ENCODE assay signal across 7 cellular contexts in the genomic region with DNA sequence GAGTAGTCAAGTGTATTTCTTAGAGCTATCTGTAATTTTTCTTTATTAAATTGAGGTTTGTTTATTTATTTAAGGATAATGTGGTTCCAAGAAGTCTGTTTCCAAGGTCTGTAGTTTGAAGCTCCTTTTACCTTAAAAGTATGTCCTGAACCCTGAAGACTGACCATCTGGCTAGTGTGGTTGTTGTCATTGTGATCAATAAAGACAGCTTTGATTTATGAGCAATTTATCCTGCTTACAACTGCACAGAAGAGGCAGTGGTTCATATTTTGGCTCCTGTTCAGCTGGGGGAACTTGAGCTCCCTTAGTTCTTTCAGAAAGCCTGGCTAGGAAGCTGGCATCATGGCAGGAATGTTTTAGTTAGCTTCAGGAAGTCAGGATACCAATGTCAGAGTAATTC.
A peak's percentile ranks its signal among the peaks of the same experiment; 100 is the strongest.
DNase-seq lines count a peak whose midpoint lies in the region; ATAC-seq and TF ChIP-seq lines count a peak whose summit lies in the region.

No MANE protein-coding gene starts in this region.

- DNase-seq in IMR-90, result peak; percentile 51
- DNase-seq in SK-MEL-5 (ENCODE audit: low read depth, low spot score), result peak; percentile 30
- peak; percentile 59 for DNase-seq in glomerular visceral epithelial cell (ENCODE audit: extremely low spot score)
- peak; percentile 13 to 38 for DNase-seq in thyroid gland
- no peak for DNase-seq in cerebellum (ENCODE audit: low spot score)
- no peak for DNase-seq in MM.1S

- BruUV-seq in IMR-90 (replicated peaks; lab: Mats Ljungman, UMichigan), result no TSS peak

- H3K4me1 ChIP-seq in IMR-90 (ENCODE audit: control insufficient read depth, insufficient read depth, low read length) (peaks cover 9% of the 10 kb centered on the region), thyroid gland (peaks cover 7 to 9% of the 10 kb centered on the region in 2 donors), MM.1S (ENCODE audit: low read length) (no peaks in the 10 kb centered on the region)

- no peaks in the 10 kb centered on the region for H3K9me2 ChIP-seq in MM.1S (replicated peaks; ENCODE audit: insufficient read depth, low read length)

- H3K9me1 ChIP-seq in IMR-90 (ENCODE audit: insufficient read depth, low read length), result peaks cover 6% of the 10 kb centered on the region

- H2BK5ac ChIP-seq in IMR-90 (ENCODE audit: low read depth, low read length, poor library complexity, severe bottlenecking), result peak overlapping the region; percentile 75

- intact Hi-C loops in IMR-90 (cut with micrococcal nuclease), result loop anchor here (2.0 kb wide), 1 partner anchor 42 kb away; no protein-coding TSS in a partner anchor
- intact Hi-C loops in thyroid gland (cut with DNase I), result no loop called here

- peak overlapping the region; percentile 20; the same call in 1 of the 2 replicates for H3K56ac ChIP-seq in IMR-90 (ENCODE audit: extremely low read depth, insufficient read depth, low read length)

- H3K14ac ChIP-seq in IMR-90 (replicated peaks; ENCODE audit: low read depth, low read length), result 0 out of 2 replicates have a peak overlapping the region, but pooled peaks have one; percentile 25

- peak overlapping the region; percentile 26; the same call in 1 of the 2 replicates for H3K18ac ChIP-seq in IMR-90 (ENCODE audit: low read depth, low read length)

- H4K5ac ChIP-seq in IMR-90 (ENCODE audit: low read depth, low read length), result peak overlapping the region; percentile 10; the same call in 1 of the 2 replicates

- no peaks in the 10 kb centered on the region for H3K9me3 ChIP-seq in IMR-90 (ENCODE audit: control insufficient read depth, insufficient read depth, low read length)
- no peaks in the 10 kb centered on the region for H3K9me3 ChIP-seq in thyroid gland
- H3K9me3 ChIP-seq in MM.1S (replicated peaks; ENCODE audit: insufficient read depth, low read length), result no peaks in the 10 kb centered on the region

- in situ Hi-C loops in IMR-90 (cut with MboI; ENCODE audit: low sequenced_read_pairs) (no loop called here), SK-MEL-5 (cut with HindIII; ENCODE audit: low pct_unique_long_range_greater_than_20kb, low sequenced_read_pairs) (no loop called here)

- CTCF ChIA-PET in IMR-90 (lab: Yijun Ruan, JAX), result interaction anchor here (0.6 to 0.9 kb wide), 3 partner anchors 8 to 55 kb away, joined by 3 to 4 read pairs (median 4); no protein-coding TSS in a partner anchor

- no peak overlapping the region for H3K9ac ChIP-seq in IMR-90 (ENCODE audit: low read depth, low read length)
- H3K9ac ChIP-seq in MM.1S (ENCODE audit: low read length), result no peak overlapping the region

- peak overlapping the region; percentile 60 for H3K4ac ChIP-seq in IMR-90 (ENCODE audit: low read depth, low read length)

- TF ChIP-seq POLR2A in IMR-90 (IDR thresholded peaks at IDR 0.05; ENCODE audit: low read depth, low read length), result no peak
- TF ChIP-seq POLR2A in thyroid gland (IDR thresholded peaks at IDR 0.05), result no peak

- peak overlapping the region; percentile 86 for H2BK20ac ChIP-seq in IMR-90 (ENCODE audit: low read depth, low read length)

- H4K91ac ChIP-seq in IMR-90 (ENCODE audit: insufficient read depth, low read depth, low read length), result peak overlapping the region; percentile 84

- no peaks in the 10 kb centered on the region for H3K79me2 ChIP-seq in MM.1S (ENCODE audit: low read length)

- no peak for TF ChIP-seq CTCF in IMR-90 (conservative IDR thresholded peaks at IDR 0.05; ENCODE audit: low read depth, low read length)
- no peak for TF ChIP-seq CTCF in thyroid gland (IDR thresholded peaks at IDR 0.05)
- TF ChIP-seq CTCF in MM.1S (IDR thresholded peaks at IDR 0.05; ENCODE audit: low read length), result no peak

- TF ChIP-seq RAD21 in IMR-90 (IDR thresholded peaks at IDR 0.05; ENCODE audit: low read length), result no peak

- H3K4me3 ChIP-seq in IMR-90 (ENCODE audit: insufficient read depth, low read depth, low read length) (no peak overlapping the region), thyroid gland (replicated peaks in 1 of 3) (no peak overlapping the region), MM.1S (ENCODE audit: low read length) (no peak overlapping the region)

- H3K27me3 ChIP-seq in IMR-90 (ENCODE audit: control insufficient read depth, insufficient read depth, low read length) (no peaks in the 10 kb centered on the region), thyroid gland (no peaks in the 10 kb centered on the region), MM.1S (replicated peaks; ENCODE audit: insufficient read depth, low read length) (no peaks in the 10 kb centered on the region)

- H4K8ac ChIP-seq in IMR-90 (ENCODE audit: low read depth in 2 of 2, low read length in 2 of 2), result no peak overlapping the region; a peak in 1 of 4 replicates

- H2AK9ac ChIP-seq in IMR-90 (replicated peaks; ENCODE audit: low read depth, low read length, poor library complexity), result no peak overlapping the region

- no peak overlapping the region for H3K23ac ChIP-seq in IMR-90 (ENCODE audit: low read depth, low read length)

- peak overlapping the region; percentile 85 for H2BK120ac ChIP-seq in IMR-90 (ENCODE audit: low read depth, low read length)

- POLR2A ChIA-PET in IMR-90 (lab: Charles Lee; ENCODE audit: unreplicated experiment), result no interaction called here

- H3F3A ChIP-seq in MM.1S (ENCODE audit: insufficient read depth, low read length), result no peaks in the 10 kb centered on the region

- H2AK5ac ChIP-seq in IMR-90 (ENCODE audit: low read depth, low read length), result 0 out of 2 replicates have a peak overlapping the region, but pooled peaks have one; percentile 15

- H3K4me2 ChIP-seq in IMR-90 (ENCODE audit: low read depth, low read length), result peak overlapping the region; percentile 44
- no peak overlapping the region for H3K4me2 ChIP-seq in MM.1S (ENCODE audit: low read depth, low read length)

- H3K27ac ChIP-seq in IMR-90 (ENCODE audit: insufficient read depth, low read length) (peak overlapping the region; percentile 50; the same call in 1 of the 2 replicates), thyroid gland (peak overlapping the region in 1 of 3 donors; percentile 44), MM.1S (ENCODE audit: low read length) (no peak overlapping the region)

- peaks cover 30 to 68% of the 10 kb centered on the region in 2 experiments for H3K79me1 ChIP-seq in IMR-90 (ENCODE audit: low read depth in 1 of 2, low read length in 2 of 2)

- dilution Hi-C loops in IMR-90 (cut with HindIII; ENCODE audit: low sequenced_read_pairs, unreplicated experiment), result no loop called here

- no peak overlapping the region for H2AFZ ChIP-seq in IMR-90 (replicated peaks; ENCODE audit: low read length, poor library complexity)
- no peak overlapping the region for H2AFZ ChIP-seq in MM.1S (ENCODE audit: low read length)

- peaks cover 26% of the 10 kb centered on the region; the same call in 1 of the 2 replicates for H4K20me1 ChIP-seq in IMR-90 (ENCODE audit: insufficient read depth, low read length)
- no peaks in the 10 kb centered on the region for H4K20me1 ChIP-seq in MM.1S (ENCODE audit: insufficient read depth, low read length)

- ATAC-seq in IMR-90 (ENCODE audit: low read depth) (peak; percentile 13), GM18861 (IDR thresholded peaks at IDR 0.05; ENCODE audit: unreplicated experiment) (no peak)

- no peak overlapping the region for H2BK15ac ChIP-seq in IMR-90 (ENCODE audit: low read depth, low read length)

- peaks cover 4% of the 10 kb centered on the region; the same call in 1 of the 2 replicates for H3K36me3 ChIP-seq in IMR-90 (ENCODE audit: control insufficient read depth, insufficient read depth, low read length)
- H3K36me3 ChIP-seq in thyroid gland, result no peaks in the 10 kb centered on the region
- H3K36me3 ChIP-seq in MM.1S (replicated peaks; ENCODE audit: insufficient read depth, low read length), result no peaks in the 10 kb centered on the region

TF ChIP-seq in IMR-90, 13 proteins besides CTCF, POLR2A, EP300 and RAD21:
- TF ChIP-seq CHD1 (IDR thresholded peaks at IDR 0.05; ENCODE audit: low read depth, low read length), result no peak
- TF ChIP-seq NFE2L2 (IDR thresholded peaks at IDR 0.05; ENCODE audit: low read depth, low read length), result no peak
- no peak for TF ChIP-seq ELK1 (IDR thresholded peaks at IDR 0.05; ENCODE audit: borderline replicate concordance, low read depth, low read length)
- no peak for TF ChIP-seq MAFK (IDR thresholded peaks at IDR 0.05; ENCODE audit: low read depth, low read length)
- TF ChIP-seq, protein P1, sequence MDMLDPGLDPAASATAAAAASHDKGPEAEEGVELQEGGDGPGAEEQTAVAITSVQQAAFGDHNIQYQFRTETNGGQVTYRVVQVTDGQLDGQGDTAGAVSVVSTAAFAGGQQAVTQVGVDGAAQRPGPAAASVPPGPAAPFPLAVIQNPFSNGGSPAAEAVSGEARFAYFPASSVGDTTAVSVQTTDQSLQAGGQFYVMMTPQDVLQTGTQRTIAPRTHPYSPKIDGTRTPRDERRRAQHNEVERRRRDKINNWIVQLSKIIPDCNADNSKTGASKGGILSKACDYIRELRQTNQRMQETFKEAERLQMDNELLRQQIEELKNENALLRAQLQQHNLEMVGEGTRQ (IDR thresholded peaks at IDR 0.05; ENCODE audit: low read depth, low read length), result no peak

Comparison
In these comparisons a context has a peak if more than half of its experiments do, and no peak if none do; other contexts are left out.
1. DNase-seq: peak in IMR-90 (single experiment), SK-MEL-5 (single experiment), glomerular visceral epithelial cell (single experiment) and thyroid gland (2 of 2); none in cerebellum (single experiment) and MM.1S (single experiment).